In genomic region chr21:45078877-45079281, GRCh38 we compare ENCODE assay signal across 8 cellular contexts. TPM values are rescaled to one million over a fixed set of nuclear protein-coding genes. Genes with fewer than 3 reads are reported as not detected.
DNase-seq lines count a peak whose midpoint lies in the region; ATAC-seq and TF ChIP-seq lines count a peak whose summit lies in the region.

No MANE protein-coding gene starts in this region.

- H3K27me3 ChIP-seq in RWPE2 (ENCODE audit: insufficient read depth, poor library complexity, severe bottlenecking): no peaks in the 10 kb centered on the region

- peak overlapping the region; percentile 78 to 95 for H3K27ac Mint-ChIP-seq in natural killer cell

- H3K9me3 ChIP-seq in RWPE2 (ENCODE audit: severe bottlenecking): no peaks in the 10 kb centered on the region

- peaks cover 5 to 6% of the 10 kb centered on the region in 2 donors for H3K27me3 Mint-ChIP-seq in natural killer cell (ENCODE audit: low read depth in 2 of 2)

- no peak overlapping the region for H3K4me3 ChIP-seq in RWPE2 (ENCODE audit: severe bottlenecking)

- DNase-seq in AG08395 (ENCODE audit: low spot score): peak; percentile 42
- DNase-seq in RWPE2 (ENCODE audit: low spot score): no peak
- peak; percentile 71 for DNase-seq in activated gamma-delta T cell treated with anti-CD3 and anti-CD28 coated beads, Interleukin-2, amount 50 U/mL, for 16 hours (ENCODE audit: low read depth)
- peak; percentile 67 for DNase-seq in natural killer cell
- no peak for DNase-seq in Kasumi-1 (lab: John Stamatoyannopoulos, UW)
- no peak for DNase-seq in NCI-H2171 (lab: John Stamatoyannopoulos, UW)
- no peak for DNase-seq in ACHN

- H3K36me3 ChIP-seq in RWPE2 (ENCODE audit: low read depth): peaks cover 7% of the 10 kb centered on the region; the same call in 1 of the 2 replicates

- peak; percentile 30; the same call in 1 of the 3 replicates for ATAC-seq in RWPE2 (ENCODE audit: low read depth)
- peak; percentile 80 to 85 (median 84) for ATAC-seq in natural killer cell
- ATAC-seq in HG03175 (IDR thresholded peaks at IDR 0.05; ENCODE audit: unreplicated experiment): no peak

- in situ Hi-C loops in ACHN (cut with HindIII; ENCODE audit: low pct_ligation_motif_present, low pct_unique_long_range_greater_than_20kb, low sequenced_read_pairs): no loop called here

- peak overlapping the region; percentile 30 for H3K27ac ChIP-seq in RWPE2 (ENCODE audit: poor library complexity, severe bottlenecking)

- H3K4me1 ChIP-seq in RWPE2 (ENCODE audit: insufficient read depth, poor library complexity, severe bottlenecking): peaks cover 16% of the 10 kb centered on the region

- intact Hi-C loops in natural killer cell (cut with micrococcal nuclease): loop anchor here (2.0 to 5.0 kb wide), 3 partner anchors 30 to 152 kb away; no protein-coding TSS in a partner anchor

- H3K4me3 Mint-ChIP-seq in natural killer cell: peak overlapping the region; percentile 80

- H3K4me1 Mint-ChIP-seq in natural killer cell: peaks cover 53 to 67% of the 10 kb centered on the region in 2 donors

- no peaks in the 10 kb centered on the region for H3K9me3 Mint-ChIP-seq in natural killer cell

- TF ChIP-seq CTCF in RWPE2 (IDR thresholded peaks at IDR 0.05; ENCODE audit: poor library complexity, severe bottlenecking) (no peak), natural killer cell (IDR thresholded peaks at IDR 0.05) (no peak)

- H3K36me3 Mint-ChIP-seq in natural killer cell: no peaks in the 10 kb centered on the region

RNA-seq across cellular contexts. Expression of gene ADARB1, which starts 4.5 kb away (rescaled TPM):
- 10 to 100 TPM; 20.7 to 28.0 (median 26.6) TPM for total RNA-seq in natural killer cell

Comparison
In these comparisons a context has a peak if more than half of its experiments do, and no peak if none do; other contexts are left out.
1. DNase-seq: peak in AG08395 (single experiment), activated gamma-delta T cell treated with anti-CD3 and anti-CD28 coated beads, Interleukin-2, amount 50 U/mL, for 16 hours (single experiment) and natural killer cell (single experiment); none in RWPE2 (single experiment), Kasumi-1 (0 of 2), NCI-H2171 (single experiment) and ACHN (single experiment).